ENCODE assay signal across 14 cellular contexts in the genomic region with DNA sequence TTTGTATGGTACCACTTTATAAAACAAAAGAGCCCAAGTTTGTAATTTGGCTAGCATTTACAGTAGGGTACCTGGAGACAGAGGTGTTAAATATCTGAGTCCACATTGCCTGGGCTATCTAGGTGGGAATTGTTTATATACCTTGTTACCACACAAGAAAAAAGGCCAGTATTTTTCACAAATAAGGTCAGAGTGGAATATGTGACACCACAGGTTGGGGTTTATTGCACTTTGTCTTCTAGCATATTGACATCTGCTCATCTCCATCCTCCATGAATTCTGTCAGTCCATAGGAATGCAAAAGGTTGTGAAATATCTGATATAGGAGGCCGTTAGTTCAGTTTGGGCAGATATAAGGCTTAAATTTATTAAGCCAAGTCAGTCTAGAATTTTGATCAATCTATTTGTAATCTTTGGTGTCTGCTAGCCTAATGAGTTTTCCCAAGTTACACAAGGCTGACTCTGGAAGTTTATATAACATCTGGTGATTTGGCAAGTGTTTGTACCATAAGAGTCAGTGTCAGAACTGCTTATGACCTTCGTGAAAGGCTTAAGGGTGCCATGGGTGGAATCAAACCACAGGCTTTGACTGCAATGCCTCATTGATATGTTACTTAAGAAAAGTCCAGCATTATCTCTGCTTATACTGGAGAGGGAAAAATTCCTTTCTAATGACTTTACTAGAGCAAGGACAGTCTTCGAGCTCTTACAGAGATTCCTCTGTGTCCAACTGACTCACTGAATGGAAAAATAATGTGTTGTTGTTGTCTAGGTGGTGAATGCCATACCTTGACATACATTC. TPM values are rescaled to one million over a fixed set of nuclear protein-coding genes. Genes with fewer than 3 reads are reported as not detected.
DNase-seq lines count a peak whose midpoint lies in the region; ATAC-seq and TF ChIP-seq lines count a peak whose summit lies in the region.
"Had no signal": no experiment of that assay in that cellular context is flagged by ENCODE, and none has a peak within 500 bp of the region (broad histone marks: within the 10 kb centered on the region; RNA-seq: fewer than 3 reads in every experiment).

No MANE protein-coding gene starts in this region.

- ATAC-seq in HG02588 (IDR thresholded peaks at IDR 0.05; ENCODE audit: unreplicated experiment), result no peak
- no peak for ATAC-seq in GM19452 (IDR thresholded peaks at IDR 0.05; ENCODE audit: unreplicated experiment)
- no peak for ATAC-seq in GM18517 (IDR thresholded peaks at IDR 0.05; ENCODE audit: unreplicated experiment)
- ATAC-seq: GM12878, sciatic nerve had no signal

- TF ChIP-seq CTCF in fibroblast of mammary gland (conservative IDR thresholded peaks at IDR 0.05; ENCODE audit: control insufficient read depth, insufficient read depth, low read depth, low read length) (no peak), retinal pigment epithelial cell (conservative IDR thresholded peaks at IDR 0.05; ENCODE audit: low read depth, low read length) (no peak)

- DNase-seq in GF-D8 (lab: John Stamatoyannopoulos, UW) (peak; percentile 1), SK-MEL-5 (ENCODE audit: low read depth, low spot score) (peak; percentile 25), fibroblast of mammary gland (ENCODE audit: low read depth) (peak; percentile 97), retinal pigment epithelial cell (ENCODE audit: low read depth) (peak; percentile 73)
- DNase-seq in activated CD8-positive, alpha-beta memory T cell treated with anti-CD3 and anti-CD28 coated beads, Interleukin-2, amount 50 U/mL, for 48 hours, result no peak
- DNase-seq: anterior cingulate cortex, naive B cell, NCI-H510A treated with DMSO at 0.1 percent for 48 hours had no signal

- H3K4me3 ChIP-seq in fibroblast of mammary gland (ENCODE audit: control insufficient read depth, low read depth, low read length) (no peak overlapping the region), retinal pigment epithelial cell (ENCODE audit: low read length) (no peak overlapping the region)
- H3K4me3 ChIP-seq: GM12878, tibial nerve had no signal

- in situ Hi-C loops in SK-MEL-5 (cut with HindIII; ENCODE audit: low pct_unique_long_range_greater_than_20kb, low sequenced_read_pairs), result no loop called here

RNA-seq across cellular contexts. Expression of a gene that starts 11.3 kb away (rescaled TPM):
- total RNA-seq in SK-MEL-5 (2014; rRNA removed; shearing (Covaris generic)), result 0.08 TPM in 1 of 2 replicates, not detected in the other
- 0.17 TPM in 1 of 2 replicates, not detected in the other for polyA plus RNA-seq in SK-MEL-5 (2015; cell fraction: cytosol; rRNA removed)
- polyA plus RNA-seq in SK-MEL-5 (2015; cell fraction: nucleus; rRNA removed), result 0.94 TPM in 1 of 2 replicates, not detected in the other
